32 cellular contexts compared by ENCODE assay signal in the genomic region with DNA sequence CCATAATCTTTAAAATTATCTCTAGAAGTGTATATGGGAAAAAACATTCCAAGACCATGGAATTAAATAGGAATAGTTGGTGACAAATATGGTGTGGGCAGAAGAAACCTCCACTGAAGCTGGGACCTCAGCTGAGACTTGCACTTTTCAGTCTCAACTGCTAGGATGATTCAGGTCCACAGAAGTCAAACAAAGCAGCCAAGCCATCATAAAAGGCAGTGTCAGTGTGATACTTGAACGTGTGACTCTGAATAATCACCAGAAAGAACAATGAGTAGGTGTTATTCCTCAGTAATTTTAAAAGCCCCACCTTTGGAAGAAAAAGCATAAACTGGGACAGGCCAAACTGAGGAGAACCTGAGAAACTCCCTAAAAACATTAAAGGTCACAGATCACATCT.
"Had no signal": no experiment of that assay in that cellular context is flagged by ENCODE, and none has a peak within 500 bp of the region (broad histone marks: within the 10 kb centered on the region; RNA-seq: fewer than 3 reads in every experiment).

No MANE protein-coding gene starts in this region.

- H3K27ac ChIP-seq: coronary artery, pancreas, prostate gland, upper lobe of left lung, vagina, VCaP had no signal

- H3K27me3 Mint-ChIP-seq: stimulated activated memory B cell treated with anti-CD40 and anti-IgM and Interleukin-4, amounts not matched to agents 10 μg/mL and 1 μg/mL and 100 μg/mL, for 72 hours; stimulated activated naive CD8-positive, alpha-beta T cell treated with anti-CD3 and anti-CD28 coated beads, Interleukin-15, amount 100 ng/mL, for 72 hours had no signal

- H3K4me3 ChIP-seq: coronary artery, dorsolateral prefrontal cortex, pancreas, prostate gland, sigmoid colon, upper lobe of left lung, vagina had no signal

- H3K9me3 Mint-ChIP-seq: activated CD4-positive, alpha-beta memory T cell treated with anti-CD3 and anti-CD28 coated beads for 36 hours; activated T-cell treated with anti-CD3 and anti-CD28 coated beads, Interleukin-2, amount 50 U/mL, for 24 hours; memory B cell; stimulated activated memory B cell treated with anti-CD40 and anti-IgM and Interleukin-4, amounts not matched to agents 10 μg/mL and 1 μg/mL and 100 μg/mL, for 72 hours; stimulated activated naive CD8-positive, alpha-beta T cell treated with anti-CD3 and anti-CD28 coated beads, Interleukin-15, amount 100 ng/mL, for 72 hours had no signal

- DNase-seq: activated CD4-positive, alpha-beta memory T cell treated with anti-CD3 and anti-CD28 coated beads for 36 hours; activated CD4-positive, alpha-beta T cell treated with anti-CD3 and anti-CD28 coated beads, Interleukin-2, amount 10 ng/mL, durations not matched to agents 24 days and 14 days; activated CD8-positive, alpha-beta memory T cell treated with anti-CD3 and anti-CD28 coated beads, Interleukin-2, amount 50 U/mL, for 48 hours; activated gamma-delta T cell treated with Interleukin-2 at 50 U/mL for 16 hours; activated naive CD4-positive, alpha-beta T cell treated with anti-CD3 and anti-CD28 coated beads, Interleukin-2, amount 50 U/mL, for 16 hours; activated T-cell treated with anti-CD3 and anti-CD28 coated beads, Interleukin-2, amount 50 U/mL, for 24 hours; cerebellar nuclear complex; dorsolateral prefrontal cortex; effector memory CD4-positive, alpha-beta T cell; glutamatergic neuron; hippocampal formation; kidney; midbrain; naive thymus-derived CD4-positive, alpha-beta T cell; pancreas; sigmoid colon; small intestine; stimulated activated CD4-positive, alpha-beta T cell treated with anti-CD3 and anti-CD28 coated beads, Interleukin-1b, Interleukin-23, amount 100 ng/mL, for 48 hours; stimulated activated CD4-positive, alpha-beta T cell treated with anti-CD3 and anti-CD28 coated beads, Interleukin-4, amount 100 ng/mL, for 4 hours; stimulated activated CD8-positive, alpha-beta memory T cell treated with anti-CD3 and anti-CD28 coated beads, Interleukin-4, amount 100 ng/mL, for 48 hours; stimulated activated naive CD8-positive, alpha-beta T cell treated with anti-CD3 and anti-CD28 coated beads, Interleukin-15, amount 100 ng/mL, for 72 hours; substantia nigra; upper lobe of left lung had no signal

- H3K4me1 ChIP-seq: pancreas, prostate gland, upper lobe of left lung, vagina had no signal

- H3K9me3 ChIP-seq: pancreas, prostate gland, sigmoid colon, vagina had no signal

- H3K4me1 Mint-ChIP-seq: activated CD4-positive, alpha-beta T cell treated with anti-CD3 and anti-CD28 coated beads, Interleukin-2, amount 10 ng/mL, durations not matched to agents 24 days and 14 days; memory B cell; stimulated activated memory B cell treated with anti-CD40 and anti-IgM and Interleukin-4, amounts not matched to agents 10 μg/mL and 1 μg/mL and 100 μg/mL, for 72 hours; stimulated activated naive CD8-positive, alpha-beta T cell treated with anti-CD3 and anti-CD28 coated beads, Interleukin-15, amount 100 ng/mL, for 72 hours had no signal

- H3K27me3 ChIP-seq: pancreas, sigmoid colon, upper lobe of left lung, vagina had no signal

- H3K27ac Mint-ChIP-seq: activated CD4-positive, alpha-beta memory T cell treated with anti-CD3 and anti-CD28 coated beads for 36 hours; activated CD4-positive, alpha-beta T cell treated with anti-CD3 and anti-CD28 coated beads, Interleukin-2, amount 10 ng/mL, durations not matched to agents 24 days and 14 days; activated T-cell treated with anti-CD3 and anti-CD28 coated beads, Interleukin-2, amount 50 U/mL, for 24 hours; memory B cell; naive thymus-derived CD4-positive, alpha-beta T cell; stimulated activated memory B cell treated with anti-CD40 and anti-IgM and Interleukin-4, amounts not matched to agents 10 μg/mL and 1 μg/mL and 100 μg/mL, for 72 hours; stimulated activated naive CD8-positive, alpha-beta T cell treated with anti-CD3 and anti-CD28 coated beads, Interleukin-15, amount 100 ng/mL, for 72 hours had no signal

- H3K4me3 Mint-ChIP-seq: activated CD4-positive, alpha-beta memory T cell treated with anti-CD3 and anti-CD28 coated beads for 36 hours; activated CD4-positive, alpha-beta T cell treated with anti-CD3 and anti-CD28 coated beads, Interleukin-2, amount 10 ng/mL, durations not matched to agents 24 days and 14 days; activated T-cell treated with anti-CD3 and anti-CD28 coated beads, Interleukin-2, amount 50 U/mL, for 24 hours; memory B cell; naive thymus-derived CD4-positive, alpha-beta T cell; stimulated activated memory B cell treated with anti-CD40 and anti-IgM and Interleukin-4, amounts not matched to agents 10 μg/mL and 1 μg/mL and 100 μg/mL, for 72 hours; stimulated activated naive CD8-positive, alpha-beta T cell treated with anti-CD3 and anti-CD28 coated beads, Interleukin-15, amount 100 ng/mL, for 72 hours had no signal

- H3K36me3 ChIP-seq: pancreas, prostate gland, sigmoid colon, upper lobe of left lung, vagina had no signal

- ATAC-seq: activated CD4-positive, CD25-positive, alpha-beta regulatory T cell treated with anti-CD3 and anti-CD28 coated beads, Interleukin-2, amount 50 U/mL, for 24 hours; esophagus mucosa; naive thymus-derived CD4-positive, alpha-beta T cell; pancreas; stimulated activated memory B cell treated with anti-CD40 and anti-IgM and Interleukin-4, amounts not matched to agents 10 μg/mL and 1 μg/mL and 100 μg/mL, for 72 hours; stimulated activated naive CD8-positive, alpha-beta T cell treated with anti-CD3 and anti-CD28 coated beads, Interleukin-15, amount 100 ng/mL, for 72 hours had no signal

- FAIRE-seq: frontal cortex, kidney, pancreas, small intestine had no signal

- H3K36me3 Mint-ChIP-seq: activated CD4-positive, alpha-beta memory T cell treated with anti-CD3 and anti-CD28 coated beads for 36 hours; memory B cell; naive thymus-derived CD4-positive, alpha-beta T cell; stimulated activated memory B cell treated with anti-CD40 and anti-IgM and Interleukin-4, amounts not matched to agents 10 μg/mL and 1 μg/mL and 100 μg/mL, for 72 hours had no signal
